ENCODE assay signal across 31 cellular contexts in genomic region chrX:74371399-74371798, GRCh38. TPM values are rescaled to one million over a fixed set of nuclear protein-coding genes. Genes with fewer than 3 reads are reported as not detected.
"Had no signal": no experiment of that assay in that cellular context is flagged by ENCODE, and none has a peak within 500 bp of the region (broad histone marks: within the 10 kb centered on the region; RNA-seq: fewer than 3 reads in every experiment).

No MANE protein-coding gene starts in this region.

- ATAC-seq: activated CD8-positive, alpha-beta memory T cell treated with anti-CD3 and anti-CD28 coated beads, Interleukin-2, amount 10 ng/mL, durations not matched to agents 7 days and 5 days; activated CD8-positive, alpha-beta T cell treated with anti-CD3 and anti-CD28 coated beads, Interleukin-2, amount 10 ng/mL, durations not matched to agents 7 days and 5 days; effector memory CD8-positive, alpha-beta T cell; heart right ventricle; natural killer cell; psoas muscle; stimulated activated effector memory CD8-positive, alpha-beta T cell treated with anti-CD3 and anti-CD28 coated beads, Interleukin-12 subunit alpha, Interleukin-12 subunit beta, amount 100 ng/mL, for 72 hours; WTC11 had no signal

- H3K27me3 ChIP-seq: adrenal gland, cardiac muscle cell, foreskin keratinocyte, neural progenitor cell, sigmoid colon had no signal

- H3K36me3 Mint-ChIP-seq: activated CD8-positive, alpha-beta memory T cell treated with anti-CD3 and anti-CD28 coated beads, Interleukin-2, amount 10 ng/mL, durations not matched to agents 7 days and 5 days; activated naive CD8-positive, alpha-beta T cell; brain; memory B cell; natural killer cell; neural progenitor cell; stimulated activated effector memory CD8-positive, alpha-beta T cell treated with anti-CD3 and anti-CD28 coated beads, Interleukin-12 subunit alpha, Interleukin-12 subunit beta, amount 100 ng/mL, for 72 hours; WTC11 had no signal

- H3K79me2 ChIP-seq: parathyroid adenoma had no signal

- H3K9me3 ChIP-seq: adrenal gland, heart right ventricle, psoas muscle, sigmoid colon, thoracic aorta had no signal

- H3K4me3 Mint-ChIP-seq: activated CD8-positive, alpha-beta memory T cell treated with anti-CD3 and anti-CD28 coated beads, Interleukin-2, amount 10 ng/mL, durations not matched to agents 7 days and 5 days; activated CD8-positive, alpha-beta T cell treated with anti-CD3 and anti-CD28 coated beads, Interleukin-2, amount 10 ng/mL, durations not matched to agents 7 days and 5 days; activated naive CD8-positive, alpha-beta T cell; brain; effector memory CD8-positive, alpha-beta T cell; memory B cell; natural killer cell; neural progenitor cell; stimulated activated effector memory CD8-positive, alpha-beta T cell treated with anti-CD3 and anti-CD28 coated beads, Interleukin-12 subunit alpha, Interleukin-12 subunit beta, amount 100 ng/mL, for 72 hours; stimulated activated naive CD8-positive, alpha-beta T cell treated with anti-CD3 and anti-CD28 coated beads, Interleukin-15, Interleukin-2, amounts not matched to agents 100 ng/mL and 50 ng/mL, for 24 hours; T-helper 1 cell treated with Interleukin-12 subunit alpha and Interleukin-12 subunit beta and Interleukin-4 antibody, amounts not matched to agents 30 μg/mL and 1 μg/mL, for 36 hours; WTC11 had no signal

- H3K4me2 ChIP-seq: neural progenitor cell had no signal

- H2AFZ ChIP-seq: neural progenitor cell, parathyroid adenoma had no signal

- DNase-seq: activated CD4-positive, alpha-beta T cell treated with anti-CD3 and anti-CD28 coated beads for 1 hour; activated CD8-positive, alpha-beta memory T cell treated with anti-CD3 and anti-CD28 coated beads, Interleukin-2, amount 10 ng/mL, durations not matched to agents 7 days and 5 days; activated CD8-positive, alpha-beta T cell treated with anti-CD3 and anti-CD28 coated beads, Interleukin-2, amount 10 ng/mL, durations not matched to agents 7 days and 5 days; activated effector memory CD4-positive, alpha-beta T cell treated with Interleukin-2 at 50 U/mL for 16 hours; activated naive CD4-positive, alpha-beta T cell treated with Interleukin-2 at 50 U/mL for 16 hours; aorta; cerebellar nuclear complex; effector memory CD8-positive, alpha-beta T cell; heart right ventricle; natural killer cell; occipital lobe; psoas muscle; sigmoid colon; small intestine; stimulated activated CD4-positive, alpha-beta T cell treated with anti-CD3 and anti-CD28 coated beads, Interleukin-4, amount 100 ng/mL, for 24 hours; T-helper 9 cell had no signal

- H3K27ac ChIP-seq: adrenal gland, cardiac muscle cell, coronary artery, foreskin keratinocyte, heart right ventricle, neural progenitor cell, parathyroid adenoma, psoas muscle, sigmoid colon, thoracic aorta had no signal

- H3K9me3 Mint-ChIP-seq: brain; effector memory CD8-positive, alpha-beta T cell; memory B cell; natural killer cell; neural progenitor cell; stimulated activated effector memory CD8-positive, alpha-beta T cell treated with anti-CD3 and anti-CD28 coated beads, Interleukin-12 subunit alpha, Interleukin-12 subunit beta, amount 100 ng/mL, for 72 hours; stimulated activated naive CD8-positive, alpha-beta T cell treated with anti-CD3 and anti-CD28 coated beads, Interleukin-15, Interleukin-2, amounts not matched to agents 100 ng/mL and 50 ng/mL, for 24 hours; T-helper 1 cell treated with Interleukin-12 subunit alpha and Interleukin-12 subunit beta and Interleukin-4 antibody, amounts not matched to agents 30 μg/mL and 1 μg/mL, for 36 hours; WTC11 had no signal

- H3K4me1 Mint-ChIP-seq: brain; memory B cell; natural killer cell; neural progenitor cell; stimulated activated effector memory CD8-positive, alpha-beta T cell treated with anti-CD3 and anti-CD28 coated beads, Interleukin-12 subunit alpha, Interleukin-12 subunit beta, amount 100 ng/mL, for 72 hours; WTC11 had no signal

- H3K27me3 Mint-ChIP-seq: activated naive CD8-positive, alpha-beta T cell; brain; effector memory CD8-positive, alpha-beta T cell; memory B cell; stimulated activated naive CD8-positive, alpha-beta T cell treated with anti-CD3 and anti-CD28 coated beads, Interleukin-15, Interleukin-2, amounts not matched to agents 100 ng/mL and 50 ng/mL, for 24 hours had no signal

- H3K4me3 ChIP-seq: adrenal gland, cardiac muscle cell, coronary artery, heart right ventricle, neural progenitor cell, psoas muscle, sigmoid colon, thoracic aorta had no signal

- H3K27ac Mint-ChIP-seq: activated CD8-positive, alpha-beta memory T cell treated with anti-CD3 and anti-CD28 coated beads, Interleukin-2, amount 10 ng/mL, durations not matched to agents 7 days and 5 days; activated CD8-positive, alpha-beta T cell treated with anti-CD3 and anti-CD28 coated beads, Interleukin-2, amount 10 ng/mL, durations not matched to agents 7 days and 5 days; activated naive CD8-positive, alpha-beta T cell; brain; effector memory CD8-positive, alpha-beta T cell; memory B cell; natural killer cell; neural progenitor cell; stimulated activated effector memory CD8-positive, alpha-beta T cell treated with anti-CD3 and anti-CD28 coated beads, Interleukin-12 subunit alpha, Interleukin-12 subunit beta, amount 100 ng/mL, for 72 hours; T-helper 1 cell treated with Interleukin-12 subunit alpha and Interleukin-12 subunit beta and Interleukin-4 antibody, amounts not matched to agents 30 μg/mL and 1 μg/mL, for 36 hours; WTC11 had no signal

- H3K36me3 ChIP-seq: adrenal gland, cardiac muscle cell, heart right ventricle, sigmoid colon, thoracic aorta had no signal

- H3K4me1 ChIP-seq: adrenal gland, foreskin keratinocyte, heart right ventricle, neural progenitor cell, parathyroid adenoma, psoas muscle, sigmoid colon had no signal

- H3K9ac ChIP-seq: neural progenitor cell, parathyroid adenoma had no signal

RNA-seq across cellular contexts. Expression of gene SLC16A2, which starts 49.9 kb away (rescaled TPM):
- total RNA-seq: activated CD8-positive, alpha-beta T cell treated with anti-CD3 and anti-CD28 coated beads, Interleukin-2, amount 10 ng/mL, durations not matched to agents 7 days and 5 days; mononuclear cell; natural killer cell had no signal
